Comparison of ENCODE assay signal across 28 cellular contexts in the genomic region with DNA sequence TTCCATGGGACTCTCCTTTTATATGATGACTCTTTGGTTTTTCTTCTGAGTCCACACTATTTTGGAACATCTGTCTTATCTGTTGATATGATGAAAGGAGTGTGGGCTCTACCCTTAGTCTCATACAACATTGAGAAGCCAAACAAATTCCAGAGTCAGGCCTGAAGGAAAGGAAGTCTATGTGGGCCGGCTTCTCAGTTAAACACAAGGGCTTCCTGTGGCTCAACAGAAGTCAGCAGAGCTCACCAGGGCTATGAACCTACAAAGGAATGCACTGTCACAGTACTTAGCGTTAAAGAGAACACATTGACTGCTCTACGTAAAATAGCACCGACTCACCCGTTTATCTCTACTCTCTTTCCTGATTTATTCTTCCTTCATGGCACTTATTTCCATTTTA.
"Had no signal": no experiment of that assay in that cellular context is flagged by ENCODE, and none has a peak within 500 bp of the region (broad histone marks: within the 10 kb centered on the region; RNA-seq: fewer than 3 reads in every experiment).

No MANE protein-coding gene starts in this region.

- H3K36me3 ChIP-seq: colonic mucosa, heart right ventricle, lower lobe of right lung, neural progenitor cell, right lobe of liver, suprapubic skin, transverse colon, vagina had no signal

- H3K79me2 ChIP-seq: parathyroid adenoma had no signal

- H3K9ac ChIP-seq: neural progenitor cell, parathyroid adenoma had no signal

- H3K27me3 ChIP-seq: colonic mucosa, foreskin keratinocyte, neural progenitor cell, right lobe of liver, suprapubic skin, transverse colon, vagina had no signal

- H3K4me1 ChIP-seq: colonic mucosa, foreskin keratinocyte, heart right ventricle, lower lobe of right lung, neural progenitor cell, parathyroid adenoma, right lobe of liver, transverse colon had no signal

- H3K27ac ChIP-seq: colonic mucosa, epithelial cell of prostate, foreskin keratinocyte, heart right ventricle, lower lobe of right lung, neural progenitor cell, parathyroid adenoma, right lobe of liver, suprapubic skin, transverse colon, vagina had no signal

- DNase-seq: colonic mucosa; effector CD8-positive, alpha-beta T cell; endodermal cell; foreskin keratinocyte; glutamatergic neuron; heart right ventricle; hippocampal formation; immature natural killer cell; islet precursor cell; kidney glomerular epithelial cell; left colon; left ventricle myocardium superior; lower lobe of right lung; naive thymus-derived CD4-positive, alpha-beta T cell; right lobe of liver; small intestine; stimulated activated CD4-positive, alpha-beta T cell treated with anti-CD3 and anti-CD28 coated beads, Interleukin-12 subunit alpha, Interleukin-12 subunit beta, amount 100 ng/mL, for 4 hours; stimulated activated CD4-positive, alpha-beta T cell treated with anti-CD3 and anti-CD28 coated beads, Interleukin-1b, Interleukin-23, amount 100 ng/mL, for 48 hours; stimulated activated CD4-positive, alpha-beta T cell treated with anti-CD3 and anti-CD28 coated beads, Interleukin-4, amount 100 ng/mL, for 1 hour; stimulated activated CD8-positive, alpha-beta memory T cell treated with anti-CD3 and anti-CD28 coated beads, Interleukin-4, amount 100 ng/mL, for 48 hours; stimulated activated naive CD4-positive, alpha-beta T cell; stimulated activated naive CD8-positive, alpha-beta T cell treated with anti-CD3 and anti-CD28 coated beads, Interleukin-15, amount 100 ng/mL, for 72 hours; transverse colon had no signal

- H3K4me2 ChIP-seq: neural progenitor cell had no signal

- H3K4me3 ChIP-seq: colonic mucosa, heart right ventricle, lower lobe of right lung, neural progenitor cell, right lobe of liver, suprapubic skin, transverse colon, vagina had no signal
